ENCODE assay signal across 22 cellular contexts in genomic region chr17:66850692-66851091, GRCh38. TPM values are rescaled to one million over a fixed set of nuclear protein-coding genes. Genes with fewer than 3 reads are reported as not detected.
"Had no signal": no experiment of that assay in that cellular context is flagged by ENCODE, and none has a peak within 500 bp of the region (broad histone marks: within the 10 kb centered on the region; RNA-seq: fewer than 3 reads in every experiment).

No MANE protein-coding gene starts in this region.

- H3K4me3 ChIP-seq: adrenal gland, dorsolateral prefrontal cortex, left ventricle myocardium inferior, mucosa of descending colon, pancreas, skin epidermis, transverse colon had no signal

- ATAC-seq: activated CD4-positive, alpha-beta T cell treated with anti-CD3 and anti-CD28 coated beads for 36 hours; activated T-cell treated with anti-CD3 and anti-CD28 coated beads, Interleukin-2, amount 50 U/mL, for 4 hours; mucosa of descending colon; naive thymus-derived CD4-positive, alpha-beta T cell; stimulated activated naive CD8-positive, alpha-beta T cell treated with anti-CD3 and anti-CD28 coated beads, Interleukin-15, Interleukin-2, amounts not matched to agents 100 U/mL and 50 U/mL, for 24 hours had no signal

- DNase-seq: activated CD4-positive, alpha-beta memory T cell treated with anti-CD3 and anti-CD28 coated beads for 36 hours; activated CD4-positive, alpha-beta T cell treated with anti-CD3 and anti-CD28 coated beads for 36 hours; activated effector memory CD4-positive, alpha-beta T cell treated with anti-CD3 and anti-CD28 coated beads, Interleukin-2, amount 50 U/mL, for 16 hours; activated T-cell treated with anti-CD3 and anti-CD28 coated beads, Interleukin-2, amount 50 U/mL, for 4 hours; adrenal gland; dorsolateral prefrontal cortex; endodermal cell; hippocampal formation; kidney; left ventricle myocardium inferior; naive thymus-derived CD4-positive, alpha-beta T cell; pancreas; stimulated activated naive CD8-positive, alpha-beta T cell treated with anti-CD3 and anti-CD28 coated beads, Interleukin-15, Interleukin-2, amounts not matched to agents 100 U/mL and 50 U/mL, for 24 hours; transverse colon; WERI-Rb-1 had no signal

RNA-seq across cellular contexts. Expression of gene CACNG5, which starts 15.8 kb away (rescaled TPM):
- total RNA-seq: activated CD4-positive, alpha-beta memory T cell treated with anti-CD3 and anti-CD28 coated beads for 36 hours; activated CD4-positive, alpha-beta T cell treated with anti-CD3 and anti-CD28 coated beads for 36 hours; activated T-cell treated with anti-CD3 and anti-CD28 coated beads, Interleukin-2, amount 50 U/mL, for 4 hours; adrenal gland; chondrocyte; epithelial cell of proximal tubule; glomerular endothelial cell; kidney; left ventricle myocardium inferior; naive thymus-derived CD4-positive, alpha-beta T cell; renal cortical epithelial cell; T-helper 1 cell treated with Interleukin-12 subunit alpha and Interleukin-12 subunit beta and Interleukin-4 antibody, amounts not matched to agents 30 ng/mL and 1 ng/mL, for 36 hours had no signal
